In genomic region chr3:164459526-164460151, GRCh38 we compare ENCODE assay signal across 15 cellular contexts.
DNase-seq lines count a peak whose midpoint lies in the region; ATAC-seq and TF ChIP-seq lines count a peak whose summit lies in the region.
"Had no signal": no experiment of that assay in that cellular context is flagged by ENCODE, and none has a peak within 500 bp of the region (broad histone marks: within the 10 kb centered on the region; RNA-seq: fewer than 3 reads in every experiment).

No MANE protein-coding gene starts in this region.

- DNase-seq in HK-2 (ENCODE audit: unreplicated experiment) (peak; percentile 14), NCI-H226 (peak; percentile 12), choroid plexus epithelial cell (ENCODE audit: low read depth) (peak; percentile 55), left colon (no peak), GM20000 (ENCODE audit: low spot score) (no peak), NCI-H1436 (lab: John Stamatoyannopoulos, UW) (no peak), inferior parietal cortex (ENCODE audit: extremely low spot score) (no peak)
- DNase-seq: activated CD8-positive, alpha-beta T cell treated with anti-CD3 and anti-CD28 coated beads for 36 hours; activated T-cell treated with anti-CD3 and anti-CD28 coated beads, Interleukin-2, amount 50 U/mL, for 4 hours; CD8-positive, alpha-beta T cell; dermis blood vessel endothelial cell; MV-4-11; WERI-Rb-1 had no signal

- H3K27ac ChIP-seq in ACC112 (ENCODE audit: low read depth, low read length), result peak overlapping the region; percentile 76
- H3K27ac ChIP-seq: epithelial cell of prostate, WERI-Rb-1 had no signal

- H3K27me3 ChIP-seq in ACC112 (ENCODE audit: insufficient read depth, low read length), result no peaks in the 10 kb centered on the region

- H3K79me2 ChIP-seq in ACC112 (ENCODE audit: control insufficient read depth, insufficient read depth, low read length, unreplicated experiment), result no peaks in the 10 kb centered on the region

- H3K4me3 ChIP-seq in ACC112 (ENCODE audit: low read depth, low read length) (no peak overlapping the region), choroid plexus epithelial cell (ENCODE audit: low read depth, low read length) (no peak overlapping the region)

- peak overlapping the region; percentile 25 for H2AFZ ChIP-seq in ACC112 (ENCODE audit: low read length, unreplicated experiment)

- peaks cover 10% of the 10 kb centered on the region for H3K4me1 ChIP-seq in ACC112 (ENCODE audit: control insufficient read depth, insufficient read depth, low read length, unreplicated experiment)

- H3K36me3 ChIP-seq in ACC112 (ENCODE audit: insufficient read depth, low read length), result no peaks in the 10 kb centered on the region
- H3K36me3 ChIP-seq: WERI-Rb-1 had no signal

- intact Hi-C loops in left colon (cut with DNase I, micrococcal nuclease), result no loop called here

- no peak for ATAC-seq in left colon
- ATAC-seq: activated CD8-positive, alpha-beta T cell treated with anti-CD3 and anti-CD28 coated beads for 36 hours; activated T-cell treated with anti-CD3 and anti-CD28 coated beads, Interleukin-2, amount 50 U/mL, for 4 hours; CD8-positive, alpha-beta T cell had no signal

- TF ChIP-seq CTCF in choroid plexus epithelial cell (conservative IDR thresholded peaks at IDR 0.05; ENCODE audit: low read depth, low read length) (no peak), GM20000 (IDR thresholded peaks at IDR 0.05; ENCODE audit: extremely low read depth, missing control alignments) (no peak)

Comparison
In these comparisons a context has a peak if more than half of its experiments do, and no peak if none do; other contexts are left out.
1. DNase-seq: peak in HK-2 (single experiment), NCI-H226 (single experiment) and choroid plexus epithelial cell (single experiment); none in left colon (0 of 2), GM20000 (single experiment), NCI-H1436 (single experiment) and inferior parietal cortex (single experiment).